ENCODE assay signal across 26 cellular contexts in genomic region chr5:2023196-2023595, GRCh38.
"Had no signal": no experiment of that assay in that cellular context is flagged by ENCODE, and none has a peak within 500 bp of the region (broad histone marks: within the 10 kb centered on the region; RNA-seq: fewer than 3 reads in every experiment).

No MANE protein-coding gene starts in this region.

- ATAC-seq: K562, Panc1 had no signal

- H3K4me3 ChIP-seq: K562, SJSA1, SK-N-MC had no signal

- DNase-seq: Kasumi-1, MV-4-11, NCI-H1092, NCI-H1105 treated with DMSO at 0.1 percent for 48 hours, NCI-H1417 treated with DMSO at 0.1 percent for 48 hours, NCI-H146, NCI-H1694 treated with DMSO at 0.1 percent for 48 hours, NCI-H2029, NCI-H2081 treated with DMSO at 0.1 percent for 48 hours, NCI-H2171, NCI-H226, NCI-H446, NCI-H510A, NCI-H524 treated with DMSO at 0.1 percent for 48 hours, NCI-H69, NCI-H774, OCI-M1, Right ventricle myocardium superior, SIG-M5 had no signal

- H3K27ac Mint-ChIP-seq: IgD-negative memory B cell had no signal

- H3K4me1 Mint-ChIP-seq: IgD-negative memory B cell had no signal

- H3K27ac ChIP-seq: HL-60, KMS-11, SJSA1, SK-N-MC had no signal

- H3K27me3 ChIP-seq: SJSA1 had no signal

- H3K4me1 ChIP-seq: SJSA1 had no signal

- H3K4me3 Mint-ChIP-seq: IgD-negative memory B cell had no signal

- H3K36me3 Mint-ChIP-seq: IgD-negative memory B cell had no signal
